1 cellular context compared by ENCODE assay signal in genomic region chr1:60908159-60908558, GRCh38.
A peak's percentile ranks its signal among the peaks of the same experiment; 100 is the strongest.
TF ChIP-seq lines count a peak whose summit lies in the region.

No MANE protein-coding gene starts in this region.

TF ChIP-seq in endothelial cell of umbilical vein, 7 proteins besides CTCF, POLR2A, EP300 and RAD21 (continued from another document):
- no peak for TF ChIP-seq JUN (IDR thresholded peaks at IDR 0.05; ENCODE audit: borderline replicate concordance, insufficient read depth, insufficient read length, low read depth)
- TF ChIP-seq MYC (IDR thresholded peaks at IDR 0.05; ENCODE audit: low read depth, low read length) = no peak
- TF ChIP-seq EZH2 (IDR thresholded peaks at IDR 0.05; ENCODE audit: borderline replicate concordance, low read depth, low read length, severe bottlenecking) = no peak
- TF ChIP-seq MAX (IDR thresholded peaks at IDR 0.05; ENCODE audit: insufficient read depth, insufficient read length) = no peak
- peak; percentile 50 for TF ChIP-seq GATA2 (IDR thresholded peaks at IDR 0.05; ENCODE audit: insufficient read depth, insufficient read length, low read depth, low read length)
